ENCODE assay signal across 14 cellular contexts in genomic region chr4:87051121-87051713, GRCh38.
DNase-seq lines count a peak whose midpoint lies in the region; ATAC-seq and TF ChIP-seq lines count a peak whose summit lies in the region.
"Had no signal": no experiment of that assay in that cellular context is flagged by ENCODE, and none has a peak within 500 bp of the region (broad histone marks: within the 10 kb centered on the region; RNA-seq: fewer than 3 reads in every experiment).

No MANE protein-coding gene starts in this region.

- intact Hi-C loops in heart right ventricle (cut with DNase I) (loop anchor here in 1 of 10 donors (5.0 kb wide), 1 partner anchor 39 kb away; no protein-coding TSS in a partner anchor), cardiac septum (cut with DNase I) (no loop called here)

- TF ChIP-seq CTCF in heart right ventricle (IDR thresholded peaks at IDR 0.05): no peak

- peaks cover 52% of the 10 kb centered on the region for H3K36me3 Mint-ChIP-seq in activated T-helper 17 cell treated with anti-CD3 and anti-CD28 coated beads, Interleukin-2, amount 50 U/mL, for 72 hours (ENCODE audit: low read depth)

- ATAC-seq in heart right ventricle (peak in 1 of 8 donors; percentile 28), GM21786 (IDR thresholded peaks at IDR 0.05; ENCODE audit: unreplicated experiment) (no peak), GM19452 (IDR thresholded peaks at IDR 0.05; ENCODE audit: unreplicated experiment) (no peak)
- no peak for ATAC-seq in activated T-helper 17 cell treated with anti-CD3 and anti-CD28 coated beads, Interleukin-2, amount 50 U/mL, for 72 hours (replicated peaks)
- ATAC-seq: SK-N-SH treated with all-trans-retinoic acid at 6 μM for 48 hours had no signal

- H3K27ac Mint-ChIP-seq in activated T-helper 17 cell treated with anti-CD3 and anti-CD28 coated beads, Interleukin-2, amount 50 U/mL, for 72 hours: peak overlapping the region; percentile 96
- H3K27ac Mint-ChIP-seq: mesothelial cell of epicardium had no signal

- no peaks in the 10 kb centered on the region for H3K27me3 Mint-ChIP-seq in activated T-helper 17 cell treated with anti-CD3 and anti-CD28 coated beads, Interleukin-2, amount 50 U/mL, for 72 hours

- H3K4me3 ChIP-seq in heart right ventricle: no peak overlapping the region
- H3K4me3 ChIP-seq: spleen had no signal

- peaks cover 16 to 97% (median 81%) of the 10 kb centered on the region in 9 donors for H3K4me1 ChIP-seq in heart right ventricle

- peak overlapping the region; percentile 67 for H3K4me3 Mint-ChIP-seq in activated T-helper 17 cell treated with anti-CD3 and anti-CD28 coated beads, Interleukin-2, amount 50 U/mL, for 72 hours
- H3K4me3 Mint-ChIP-seq: mesothelial cell of epicardium had no signal

- H3K9me3 Mint-ChIP-seq in activated T-helper 17 cell treated with anti-CD3 and anti-CD28 coated beads, Interleukin-2, amount 50 U/mL, for 72 hours: no peaks in the 10 kb centered on the region
- H3K9me3 Mint-ChIP-seq: mesothelial cell of epicardium had no signal

- H3K27ac ChIP-seq in heart right ventricle: peak overlapping the region; percentile 27 to 79 (median 62)
- H3K27ac ChIP-seq: VCaP had no signal

- 73 to 78% methylated on average over 9 to 10 of the region's 10 CpGs for WGBS in heart right ventricle, 2 donors

- peaks cover 0 to 45% (median 10%) of the 10 kb centered on the region in 9 donors for H3K36me3 ChIP-seq in heart right ventricle

- H3K4me1 Mint-ChIP-seq in activated T-helper 17 cell treated with anti-CD3 and anti-CD28 coated beads, Interleukin-2, amount 50 U/mL, for 72 hours: peaks cover 45% of the 10 kb centered on the region

- H3K27me3 ChIP-seq in heart right ventricle: no peaks in the 10 kb centered on the region
- H3K27me3 ChIP-seq: spleen had no signal

- DNase-seq in heart right ventricle (no peak), cardiac septum (ENCODE audit: low spot score) (no peak), iris pigment epithelial cell (ENCODE audit: low read depth) (peak; percentile 30)
- no peak for DNase-seq in stimulated activated CD4-positive, alpha-beta T cell treated with anti-CD3 and anti-CD28 coated beads, Interleukin-12 subunit alpha, Interleukin-12 subunit beta, amount 100 ng/mL, for 4 hours
- DNase-seq in activated CD8-positive, alpha-beta memory T cell treated with anti-CD3 and anti-CD28 coated beads, Interleukin-2, amount 50 U/mL, for 48 hours: no peak
- DNase-seq: amniotic stem cell, occipital lobe, spleen had no signal

- H3K9me3 ChIP-seq in heart right ventricle: no peaks in the 10 kb centered on the region
- H3K9me3 ChIP-seq: spleen had no signal
